ENCODE assay signal across 21 cellular contexts in genomic region chr4:41927761-41928499, GRCh38. TPM values are rescaled to one million over a fixed set of nuclear protein-coding genes. Genes with fewer than 3 reads are reported as not detected.
DNase-seq lines count a peak whose midpoint lies in the region; ATAC-seq, FAIRE-seq and TF ChIP-seq lines count a peak whose summit lies in the region.
"Had no signal": no experiment of that assay in that cellular context is flagged by ENCODE, and none has a peak within 500 bp of the region (broad histone marks: within the 10 kb centered on the region; RNA-seq: fewer than 3 reads in every experiment).

No MANE protein-coding gene starts in this region.

- intact Hi-C loops in HepG2 (cut with micrococcal nuclease; ENCODE audit: unreplicated experiment), result no loop called here
- intact Hi-C loops in right lobe of liver (cut with DNase I), result no loop called here
- intact Hi-C loops in CD4-positive, alpha-beta T cell (cut with DNase I, micrococcal nuclease), result no loop called here

- H3K27me3 Mint-ChIP-seq in CD4-positive, alpha-beta T cell, result peaks cover 14% of the 10 kb centered on the region

- in situ Hi-C loops in HepG2 (cut with HindIII; ENCODE audit: extremely low pct_ligation_motif_present, low pct_unique_long_range_greater_than_20kb), result no loop called here

- DNase-seq in DMS53 (lab: John Stamatoyannopoulos, UW), result peak; percentile 46
- no peak for DNase-seq in DMS53 treated with DMSO at 0.1 percent for 48 hours (lab: John Stamatoyannopoulos, UW; ENCODE audit: unreplicated experiment)
- peak; percentile 32 for DNase-seq in HepG2 (ENCODE audit: low spot score)
- DNase-seq in right lobe of liver, result no peak
- DNase-seq in CD4-positive, alpha-beta T cell, result no peak
- DNase-seq: AML-193; CD4-positive, alpha-beta memory T cell; DMS153; DND-41; EL; GM23248 had no signal

- H3K27ac ChIP-seq in HepG2 (ENCODE audit: extremely low read length, insufficient read depth, low read length) (no peak overlapping the region), right lobe of liver (no peak overlapping the region), parathyroid adenoma (no peak overlapping the region)
- H3K27ac ChIP-seq in CD4-positive, alpha-beta T cell (ENCODE audit: low read depth, low read length), result no peak overlapping the region
- H3K27ac ChIP-seq: 22Rv1, A549, C4-2B, GM23248, KMS-11 had no signal

- H3K9me3 ChIP-seq in HepG2 (ENCODE audit: low read length), result no peaks in the 10 kb centered on the region
- H3K9me3 ChIP-seq in right lobe of liver, result no peaks in the 10 kb centered on the region
- no peaks in the 10 kb centered on the region for H3K9me3 ChIP-seq in parathyroid adenoma (ENCODE audit: control insufficient read depth, low read length)
- no peaks in the 10 kb centered on the region for H3K9me3 ChIP-seq in CD4-positive, alpha-beta T cell (ENCODE audit: control insufficient read depth, low read length)
- H3K9me3 ChIP-seq: A549, HAP-1 had no signal

- TF ChIP-seq EP300 in HepG2 (IDR thresholded peaks at IDR 0.05; ENCODE audit: low read depth in 2 of 2, low read length in 2 of 2), result no peak
- no peak for TF ChIP-seq EP300 in HepG2 (CRISPR knock-in tag; IDR thresholded peaks at IDR 0.05; ENCODE audit: borderline replicate concordance)

- no peaks in the 10 kb centered on the region for H3K27me3 ChIP-seq in HepG2 (ENCODE audit: control insufficient read depth in 1 of 2, insufficient read depth in 2 of 2, low read length in 2 of 2)
- H3K27me3 ChIP-seq in right lobe of liver, result no peaks in the 10 kb centered on the region
- H3K27me3 ChIP-seq in parathyroid adenoma (ENCODE audit: control insufficient read depth, insufficient read depth, low read length), result no peaks in the 10 kb centered on the region
- H3K27me3 ChIP-seq in CD4-positive, alpha-beta T cell (ENCODE audit: control insufficient read depth, insufficient read depth, low read length), result no peaks in the 10 kb centered on the region

- peak; percentile 85 for ATAC-seq in HepG2
- ATAC-seq in right lobe of liver, result no peak
- ATAC-seq in CD4-positive, alpha-beta T cell (ENCODE audit: poor library complexity), result no peak
- ATAC-seq in HG03039 (IDR thresholded peaks at IDR 0.05; ENCODE audit: unreplicated experiment), result no peak
- ATAC-seq: A549 had no signal

- POLR2A ChIA-PET in HepG2 (lab: Yijun Ruan, JAX), result interaction anchor here (0.9 kb wide), 1 partner anchor 19 kb away, joined by 3 read pairs; no protein-coding TSS in a partner anchor
- POLR2A ChIA-PET in CD4-positive, alpha-beta T cell (lab: Charles Lee), result no interaction called here

- no TSS peak for BruUV-seq in HepG2 (replicated peaks; lab: Mats Ljungman, UMichigan)

- H3K9me3 Mint-ChIP-seq in CD4-positive, alpha-beta T cell, result no peaks in the 10 kb centered on the region

- FAIRE-seq in HepG2 (lab: Jason Lieb, UNC), result no peak
- FAIRE-seq: A549, G401.6, GM12891, GM19239 had no signal

- no peak overlapping the region for H3K9ac ChIP-seq in HepG2 (ENCODE audit: insufficient read depth, low read depth, low read length)
- no peak overlapping the region for H3K9ac ChIP-seq in parathyroid adenoma
- H3K9ac ChIP-seq: GM23248, KMS-11 had no signal

- WGBS in HepG2 (ENCODE audit: low lambda C conversion rate), result 13% methylated on average over 5 of the region's 5 CpGs
- 89% methylated on average over 5 of the region's 5 CpGs for WGBS in right lobe of liver (ENCODE audit: insufficient coverage, low coverage, low lambda C conversion rate, missing lambda C conversion rate)

- H4K20me1 ChIP-seq in HepG2 (ENCODE audit: insufficient read depth, low read length), result no peaks in the 10 kb centered on the region

- TF ChIP-seq POLR2A in HepG2 (IDR thresholded peaks at IDR 0.05; ENCODE audit: insufficient read depth in 1 of 2, low read depth in 2 of 2, low read length in 2 of 2), result no peak
- TF ChIP-seq POLR2A in right lobe of liver (IDR thresholded peaks at IDR 0.05), result no peak

- H3K4me1 Mint-ChIP-seq in CD4-positive, alpha-beta T cell (ENCODE audit: low read depth), result no peaks in the 10 kb centered on the region

- CTCF ChIA-PET in HepG2 (lab: Yijun Ruan, JAX; ENCODE audit: low intra/inter-chr PET ratio, low total read pairs), result no interaction called here
- CTCF ChIA-PET in CD4-positive, alpha-beta T cell (lab: Charles Lee), result no interaction called here

- H3K36me3 ChIP-seq in HepG2 (replicated peaks in 1 of 2; ENCODE audit: control insufficient read depth in 1 of 2, insufficient read depth in 2 of 2, low read length in 2 of 2) (no peaks in the 10 kb centered on the region), right lobe of liver (no peaks in the 10 kb centered on the region), parathyroid adenoma (ENCODE audit: control insufficient read depth, insufficient read depth, low read length) (no peaks in the 10 kb centered on the region)
- H3K36me3 ChIP-seq: HAP-1 had no signal

- H3K4me2 ChIP-seq in HepG2 (ENCODE audit: low read depth, low read length), result no peak overlapping the region
- peak overlapping the region; percentile 20 for H3K4me2 ChIP-seq in parathyroid adenoma (ENCODE audit: low read length)
- H3K4me2 ChIP-seq: A549, KMS-11 had no signal

- no peak for TF ChIP-seq CTCF in HepG2 (CRISPR knock-in tag; IDR thresholded peaks at IDR 0.05)
- TF ChIP-seq CTCF in right lobe of liver (IDR thresholded peaks at IDR 0.05), result no peak
- no peak for TF ChIP-seq CTCF in parathyroid adenoma (IDR thresholded peaks at IDR 0.05)
- TF ChIP-seq CTCF in CD4-positive, alpha-beta T cell (IDR thresholded peaks at IDR 0.05), result no peak

- H2AFZ ChIP-seq in HepG2 (ENCODE audit: low read length) (no peak overlapping the region), parathyroid adenoma (no peak overlapping the region)
- H2AFZ ChIP-seq: GM23248 had no signal

- no peak for TF ChIP-seq RAD21 in HepG2 (CRISPR knock-in tag; IDR thresholded peaks at IDR 0.05)

- no peak overlapping the region for H3K4me3 Mint-ChIP-seq in CD4-positive, alpha-beta T cell
- H3K4me3 Mint-ChIP-seq: CD4-positive, alpha-beta memory T cell had no signal

- no peaks in the 10 kb centered on the region for H3K79me2 ChIP-seq in HepG2 (ENCODE audit: insufficient read depth, low read length)
- no peaks in the 10 kb centered on the region for H3K79me2 ChIP-seq in parathyroid adenoma

- no peak overlapping the region for H3K4me3 ChIP-seq in HepG2 (replicated peaks in 1 of 3; ENCODE audit: insufficient read depth in 1 of 3, low read depth in 2 of 3, low read length in 3 of 3)
- no peak overlapping the region for H3K4me3 ChIP-seq in right lobe of liver
- no peak overlapping the region for H3K4me3 ChIP-seq in parathyroid adenoma (ENCODE audit: low read depth, low read length)
- H3K4me3 ChIP-seq: A549, GM23248, HAP-1 had no signal

- H3K27ac Mint-ChIP-seq in CD4-positive, alpha-beta T cell, result no peak overlapping the region
- H3K27ac Mint-ChIP-seq: CD4-positive, alpha-beta memory T cell had no signal

- no peaks in the 10 kb centered on the region for H3K36me3 Mint-ChIP-seq in CD4-positive, alpha-beta T cell (ENCODE audit: low read depth)
- H3K36me3 Mint-ChIP-seq: CD4-positive, alpha-beta memory T cell had no signal

- H3K4me1 ChIP-seq in HepG2 (ENCODE audit: insufficient read depth, low read length), result peaks cover 31% of the 10 kb centered on the region
- H3K4me1 ChIP-seq in right lobe of liver, result no peaks in the 10 kb centered on the region
- H3K4me1 ChIP-seq in parathyroid adenoma, result no peaks in the 10 kb centered on the region

RNA-seq across cellular contexts. Expression of gene TMEM33, which starts 7.3 kb away (rescaled TPM):
- total RNA-seq in HepG2 (2016; rRNA removed; fragmentation: Illumina TruSeq; extraction: Trizol), result 51.6 and 66.6 TPM in 2 replicates
- 6.1 and 7.9 TPM in 2 replicates for total RNA-seq in HepG2 (2016; cell fraction: cytosol; rRNA removed; fragmentation: Illumina TruSeq; extraction: Trizol; ENCODE audit: low read depth)
- total RNA-seq in HepG2 (2016; cell fraction: insoluble cytoplasmic fraction; rRNA removed; fragmentation: Illumina TruSeq; extraction: Trizol), result 53.3 and 58.7 TPM in 2 replicates
- total RNA-seq in HepG2 (2016; cell fraction: membrane; rRNA removed; fragmentation: Illumina TruSeq; extraction: Trizol), result 17.7 and 20.2 TPM in 2 replicates
- total RNA-seq in HepG2 (2016; cell fraction: nucleus; rRNA removed; fragmentation: Illumina TruSeq; extraction: Trizol), result 56.2 and 69.6 TPM in 2 replicates
- polyA plus RNA-seq in HepG2 (2011; rRNA removed), result 36.1 and 40.1 TPM in 2 replicates
- 24.4 and 32.3 TPM in 2 replicates for polyA plus RNA-seq in HepG2 (2011; cell fraction: cytosol; rRNA removed)
- polyA plus RNA-seq in HepG2 (2011; cell fraction: nucleus; rRNA removed), result 9.6 and 12.2 TPM in 2 replicates
- 20.5 and 27.5 TPM in 2 replicates for polyA plus RNA-seq in HepG2 (2012)
- 7.0 and 7.2 TPM in 2 replicates for polyA plus RNA-seq in HepG2 (2016; cell fraction: cytosol; fragmentation: Illumina TruSeq; extraction: Trizol; ENCODE audit: low read depth)
- 34.2 and 35.6 TPM in 2 replicates for polyA plus RNA-seq in HepG2 (2016; cell fraction: insoluble cytoplasmic fraction; fragmentation: Illumina TruSeq; extraction: Trizol; ENCODE audit: low read depth)
- polyA plus RNA-seq in HepG2 (2016; cell fraction: membrane; fragmentation: Illumina TruSeq; extraction: Trizol; ENCODE audit: low read depth), result 12.0 and 13.3 TPM in 2 replicates
- 54.9 and 61.4 TPM in 2 replicates for polyA plus RNA-seq in HepG2 (2016; cell fraction: nucleus; fragmentation: Illumina TruSeq; extraction: Trizol; ENCODE audit: insufficient read depth, low read depth)
- polyA minus RNA-seq in HepG2 (2011; rRNA and poly(A)+ RNA removed; ENCODE audit: low replicate concordance), result 182 and 425 TPM in 2 replicates
- polyA minus RNA-seq in HepG2 (2011; cell fraction: cytosol; rRNA and poly(A)+ RNA removed), result 46.3 and 60.5 TPM in 2 replicates
- polyA minus RNA-seq in HepG2 (2011; cell fraction: nucleus; rRNA and poly(A)+ RNA removed), result 35.8 and 42.9 TPM in 2 replicates
- 10 to 100 TPM; 48.9 to 82.7 (median 60.8) TPM for total RNA-seq in right lobe of liver
- total RNA-seq in CD4-positive, alpha-beta T cell, result 10 to 100 TPM; 18.0 to 19.7 TPM

RNA-seq across cellular contexts. Expression of gene DCAF4L1, which starts 53.6 kb away (rescaled TPM):
- total RNA-seq in HepG2 (2016; rRNA removed; fragmentation: Illumina TruSeq; extraction: Trizol) (0.09 TPM in 1 of 2 replicates, not detected in the other), right lobe of liver (under 1 TPM; 0.04 to 0.31 (median 0.15) TPM)
- not detected in 2 replicates for total RNA-seq in HepG2 (2016; cell fraction: cytosol; rRNA removed; fragmentation: Illumina TruSeq; extraction: Trizol; ENCODE audit: low read depth)
- 0.02 TPM in 1 of 2 replicates, not detected in the other for total RNA-seq in HepG2 (2016; cell fraction: insoluble cytoplasmic fraction; rRNA removed; fragmentation: Illumina TruSeq; extraction: Trizol)
- not detected in 2 replicates for total RNA-seq in HepG2 (2016; cell fraction: membrane; rRNA removed; fragmentation: Illumina TruSeq; extraction: Trizol)
- 0.06 and 0.09 TPM in 2 replicates for total RNA-seq in HepG2 (2016; cell fraction: nucleus; rRNA removed; fragmentation: Illumina TruSeq; extraction: Trizol)
- polyA plus RNA-seq in HepG2 (2011; rRNA removed), result 0.03 and 0.05 TPM in 2 replicates
- 0.01 TPM in 1 of 2 replicates, not detected in the other for polyA plus RNA-seq in HepG2 (2011; cell fraction: cytosol; rRNA removed)
- polyA plus RNA-seq in HepG2 (2011; cell fraction: nucleus; rRNA removed), result 0.10 and 0.14 TPM in 2 replicates
- 0.05 and 0.20 TPM in 2 replicates for polyA plus RNA-seq in HepG2 (2012)
- not detected in 2 replicates for polyA plus RNA-seq in HepG2 (2016; cell fraction: cytosol; fragmentation: Illumina TruSeq; extraction: Trizol; ENCODE audit: low read depth)
- not detected in 2 replicates for polyA plus RNA-seq in HepG2 (2016; cell fraction: insoluble cytoplasmic fraction; fragmentation: Illumina TruSeq; extraction: Trizol; ENCODE audit: low read depth)
- not detected in 2 replicates for polyA plus RNA-seq in HepG2 (2016; cell fraction: membrane; fragmentation: Illumina TruSeq; extraction: Trizol; ENCODE audit: low read depth)
- 0.24 and 0.34 TPM in 2 replicates for polyA plus RNA-seq in HepG2 (2016; cell fraction: nucleus; fragmentation: Illumina TruSeq; extraction: Trizol; ENCODE audit: insufficient read depth, low read depth)
- polyA minus RNA-seq in HepG2 (2011; rRNA and poly(A)+ RNA removed; ENCODE audit: low replicate concordance), result 0.04 and 0.40 TPM in 2 replicates
- polyA minus RNA-seq in HepG2 (2011; cell fraction: cytosol; rRNA and poly(A)+ RNA removed), result not detected in 2 replicates
- 0.12 and 0.26 TPM in 2 replicates for polyA minus RNA-seq in HepG2 (2011; cell fraction: nucleus; rRNA and poly(A)+ RNA removed)
- under 1 TPM; 0.19 to 0.22 TPM for total RNA-seq in CD4-positive, alpha-beta T cell
- total RNA-seq: GM23248 had no signal
- polyA plus RNA-seq: CD4-positive, alpha-beta memory T cell had no signal

Comparison
In these comparisons a context has a peak if more than half of its experiments do, and no peak if none do; other contexts are left out.
1. DNase-seq: peak in DMS53 (single experiment) and HepG2 (single experiment); none in DMS53 treated with DMSO at 0.1 percent for 48 hours (single experiment), right lobe of liver (0 of 3) and CD4-positive, alpha-beta T cell (0 of 10).